In genomic region chr19:38648789-38649304, GRCh38 we compare ENCODE assay signal across 8 cellular contexts. TPM values are rescaled to one million over a fixed set of nuclear protein-coding genes. Genes with fewer than 3 reads are reported as not detected.
DNase-seq lines count a peak whose midpoint lies in the region; ATAC-seq, FAIRE-seq and TF ChIP-seq lines count a peak whose summit lies in the region.

No MANE protein-coding gene starts in this region.

- no peaks in the 10 kb centered on the region for H3K9me1 ChIP-seq in endothelial cell of umbilical vein (replicated peaks; ENCODE audit: control insufficient read depth, extremely low read depth, insufficient read depth, low read length)

- TF ChIP-seq POLR2A in endothelial cell of umbilical vein (IDR thresholded peaks at IDR 0.05; ENCODE audit: low read depth, low read length), result no peak

- H3K4me1 ChIP-seq in OCI-LY1 (ENCODE audit: insufficient read depth, low read length, severe bottlenecking) (peaks cover 54% of the 10 kb centered on the region), endothelial cell of umbilical vein (ENCODE audit: control insufficient read depth, extremely low read depth, insufficient read depth, low read length) (peaks cover 42% of the 10 kb centered on the region), pancreas (peaks cover 20 to 34% (median 34%) of the 10 kb centered on the region in 3 donors)

- H3K4me3 Mint-ChIP-seq in Calu3 (ENCODE audit: low read depth, unreplicated experiment), result peak overlapping the region; percentile 99

- peak overlapping the region; percentile 97 for H3K4me3 ChIP-seq in OCI-LY1 (ENCODE audit: low read depth, low read length, poor library complexity, severe bottlenecking)
- H3K4me3 ChIP-seq in endothelial cell of umbilical vein (replicated peaks in 1 of 3; ENCODE audit: insufficient read depth in 1 of 3, low read depth in 1 of 3, low read length in 3 of 3), result peak overlapping the region; percentile 96 to 99 (median 98)
- H3K4me3 ChIP-seq in pancreas, result peak overlapping the region; percentile 72 to 85 (median 80)

- no peak for FAIRE-seq in endothelial cell of umbilical vein (lab: Jason Lieb, UNC)
- no peak for FAIRE-seq in pancreas (lab: Jason Lieb, UNC)

- H3K9me3 ChIP-seq in OCI-LY1 (ENCODE audit: low read length) (no peaks in the 10 kb centered on the region), endothelial cell of umbilical vein (replicated peaks; ENCODE audit: control insufficient read depth, insufficient read depth, low read length) (no peaks in the 10 kb centered on the region), pancreas (no peaks in the 10 kb centered on the region)

- H3K4me2 ChIP-seq in OCI-LY1 (ENCODE audit: low read length) (peak overlapping the region; percentile 97), endothelial cell of umbilical vein (ENCODE audit: insufficient read depth, low read length) (peak overlapping the region; percentile 54)

- intact Hi-C loops in Calu3 (cut with micrococcal nuclease; ENCODE audit: unreplicated experiment) (no loop called here), endothelial cell of umbilical vein (cut with micrococcal nuclease) (loop anchor here (1.0 to 10.0 kb wide), 2 partner anchors 58 to 206 kb away; no protein-coding TSS in a partner anchor), pancreas (cut with DNase I) (loop anchor here in 1 of 3 donors (5.0 kb wide), 1 partner anchor 78 kb away; no protein-coding TSS in a partner anchor)

- H4K20me1 ChIP-seq in OCI-LY1 (ENCODE audit: insufficient read depth, low read length), result no peaks in the 10 kb centered on the region
- no peaks in the 10 kb centered on the region for H4K20me1 ChIP-seq in endothelial cell of umbilical vein (replicated peaks; ENCODE audit: control insufficient read depth, extremely low read depth, insufficient read depth, low read length)

- TF ChIP-seq CTCF in Calu3 (IDR thresholded peaks at IDR 0.05; ENCODE audit: unreplicated experiment), result no peak
- no peak for TF ChIP-seq CTCF in OCI-LY1 (IDR thresholded peaks at IDR 0.05; ENCODE audit: low read length)
- no peak for TF ChIP-seq CTCF in endothelial cell of umbilical vein (IDR thresholded peaks at IDR 0.05; ENCODE audit: extremely low read depth in 1 of 2, insufficient read depth in 1 of 2, low read depth in 1 of 2, low read length in 2 of 2)
- TF ChIP-seq CTCF in pancreas (IDR thresholded peaks at IDR 0.05), result no peak

- no peaks in the 10 kb centered on the region for H3F3A ChIP-seq in OCI-LY1 (ENCODE audit: insufficient read depth, low read length)

- WGBS in pancreas, 2 donors, result 1 to 2% methylated on average over 12 of the region's 12 CpGs

- H3K36me3 Mint-ChIP-seq in Calu3 (ENCODE audit: insufficient read depth, unreplicated experiment), result peaks cover 72% of the 10 kb centered on the region

- H3K9ac ChIP-seq in OCI-LY1 (ENCODE audit: low read length), result peak overlapping the region; percentile 96
- H3K9ac ChIP-seq in endothelial cell of umbilical vein (replicated peaks; ENCODE audit: extremely low read depth, insufficient read depth, low read length), result peak overlapping the region; percentile 92

- no peaks in the 10 kb centered on the region for H3K9me2 ChIP-seq in OCI-LY1 (ENCODE audit: low read depth, low read length)

- no peak for ATAC-seq in pancreas
- no peak for ATAC-seq in HG02678 (IDR thresholded peaks at IDR 0.05; ENCODE audit: unreplicated experiment)

- POLR2A ChIA-PET in endothelial cell of umbilical vein (lab: Charles Lee), result interaction anchor here (1.9 to 3.0 kb wide), 5 partner anchors 9 to 58 kb away, joined by 4 to 28 read pairs (median 9); no protein-coding TSS in a partner anchor
- POLR2A ChIA-PET in HEK293T (lab: Yijun Ruan, JAX), result interaction anchor here (0.9 to 3.0 kb wide), 7 partner anchors 12 to 251 kb away, joined by 3 to 39 read pairs (median 4); partner anchors contain the start of genes EIF3K, MAP4K1 and NFKBIB

- H3K36me3 ChIP-seq in OCI-LY1 (ENCODE audit: insufficient read depth, low read length) (0 out of 2 replicates have a peak, but pooled peaks cover 5% of the 10 kb centered on the region), endothelial cell of umbilical vein (ENCODE audit: control insufficient read depth in 2 of 2, extremely low read depth in 1 of 2, insufficient read depth in 2 of 2, low read length in 2 of 2) (no peaks in the 10 kb centered on the region), pancreas (no peaks in the 10 kb centered on the region)

- BruUV-seq in Calu3 (replicated peaks; lab: Mats Ljungman, UMichigan) (no TSS peak), endothelial cell of umbilical vein (replicated peaks; lab: Mats Ljungman, UMichigan) (no TSS peak)

- dilution Hi-C loops in endothelial cell of umbilical vein (cut with MboI; ENCODE audit: extremely low pct_ligation_motif_present, low sequenced_read_pairs), result no loop called here

- CTCF ChIA-PET in Calu3 (lab: Charles Lee) (interaction anchor here (0.5 to 2.5 kb wide), 2 partner anchors 13 to 142 kb away, joined by 4 to 8 read pairs; no protein-coding TSS in a partner anchor), endothelial cell of umbilical vein (lab: Charles Lee) (interaction anchor here (0.7 to 5.0 kb wide), 8 partner anchors 13 to 246 kb away, joined by 3 to 57 read pairs (median 3); partner anchors contain the start of gene FAM98C), HEK293T (lab: Yijun Ruan, JAX) (no interaction called here)

- H3K27ac Mint-ChIP-seq in Calu3 (ENCODE audit: unreplicated experiment), result peak overlapping the region; percentile 100

- H2AFZ ChIP-seq in OCI-LY1 (ENCODE audit: low read length), result no peak overlapping the region
- H2AFZ ChIP-seq in endothelial cell of umbilical vein (ENCODE audit: low read depth, low read length), result no peak overlapping the region

- H3K27me3 Mint-ChIP-seq in Calu3 (ENCODE audit: unreplicated experiment), result no peaks in the 10 kb centered on the region

- DNase-seq in Calu3 (no peak), endothelial cell of umbilical vein (ENCODE audit: low read depth, low spot score) (no peak), pancreas (peak in 1 of 6 donors; percentile 12), activated gamma-delta T cell (lab: John Stamatoyannopoulos, UW) (no peak), HEK293T (ENCODE audit: extremely low spot score) (no peak), SKM-1 treated with dmso at 0.1 percent for 144 hours (lab: John Stamatoyannopoulos, UW; ENCODE audit: unreplicated experiment) (no peak)

- H3K27me3 ChIP-seq in OCI-LY1 (ENCODE audit: insufficient read depth, low read length) (no peaks in the 10 kb centered on the region), endothelial cell of umbilical vein (ENCODE audit: control insufficient read depth in 2 of 2, insufficient read depth in 2 of 2, low read length in 2 of 2) (no peaks in the 10 kb centered on the region), pancreas (no peaks in the 10 kb centered on the region)

- H3K9me3 Mint-ChIP-seq in Calu3 (ENCODE audit: low read depth, unreplicated experiment), result no peaks in the 10 kb centered on the region

- H3K27ac ChIP-seq in OCI-LY1 (ENCODE audit: low read depth, low read length, poor library complexity, severe bottlenecking) (no peak overlapping the region), endothelial cell of umbilical vein (ENCODE audit: insufficient read depth, low read depth, low read length) (peak overlapping the region; percentile 70), pancreas (peak overlapping the region; percentile 74 to 89 (median 88))

- H3K79me2 ChIP-seq in OCI-LY1 (ENCODE audit: insufficient read depth, low read length) (peaks cover 62% of the 10 kb centered on the region), endothelial cell of umbilical vein (ENCODE audit: control insufficient read depth, insufficient read depth, low read length) (peaks cover 64% of the 10 kb centered on the region)

- peaks cover 9% of the 10 kb centered on the region for H3K4me1 Mint-ChIP-seq in Calu3 (ENCODE audit: low read depth, unreplicated experiment)

TF ChIP-seq in endothelial cell of umbilical vein, 7 proteins besides CTCF, POLR2A, EP300 and RAD21 (continues in another document):
- TF ChIP-seq FOS (IDR thresholded peaks at IDR 0.05; ENCODE audit: borderline replicate concordance, insufficient read depth, low read length), result no peak

RNA-seq across cellular contexts. Expression of gene ACTN4, which starts 1.4 kb away (rescaled TPM):
- total RNA-seq in Calu3 (2022) (1,462 and 1,577 TPM in 2 replicates), endothelial cell of umbilical vein (693 and 748 TPM in 2 replicates), pancreas (100 to 1,000 TPM; 137 to 284 (median 189) TPM)
- polyA plus RNA-seq in endothelial cell of umbilical vein (313 and 329 TPM in 2 replicates), pancreas (100 to 1,000 TPM in 1 of 2 donors, 10 to 100 TPM in 1; 98.2 to 195 TPM)
- polyA plus RNA-seq in endothelial cell of umbilical vein (2011; cell fraction: cytosol; rRNA removed), result 293 and 306 TPM in 2 replicates
- 829 and 939 TPM in 2 replicates for polyA plus RNA-seq in endothelial cell of umbilical vein (2011; cell fraction: nucleus; rRNA removed)
- polyA plus RNA-seq in endothelial cell of umbilical vein (2012), result 615 and 712 TPM in 2 replicates
- polyA minus RNA-seq in endothelial cell of umbilical vein, result 461 and 482 TPM in 2 replicates
- polyA minus RNA-seq in endothelial cell of umbilical vein (2011; cell fraction: cytosol; rRNA and poly(A)+ RNA removed), result 78.8 TPM
- polyA minus RNA-seq in endothelial cell of umbilical vein (2011; cell fraction: nucleus; rRNA and poly(A)+ RNA removed), result 238 and 273 TPM in 2 replicates

RNA-seq across cellular contexts. Expression of gene EIF3K, which starts 29.9 kb away (rescaled TPM):
- 334 and 338 TPM in 2 replicates for total RNA-seq in Calu3 (2022)
- total RNA-seq in endothelial cell of umbilical vein, result 267 and 277 TPM in 2 replicates
- 584 and 644 TPM in 2 replicates for polyA plus RNA-seq in endothelial cell of umbilical vein
- polyA plus RNA-seq in endothelial cell of umbilical vein (2011; cell fraction: cytosol; rRNA removed), result 562 and 679 TPM in 2 replicates
- 241 and 343 TPM in 2 replicates for polyA plus RNA-seq in endothelial cell of umbilical vein (2011; cell fraction: nucleus; rRNA removed)
- 437 and 456 TPM in 2 replicates for polyA plus RNA-seq in endothelial cell of umbilical vein (2012)
- 239 and 248 TPM in 2 replicates for polyA minus RNA-seq in endothelial cell of umbilical vein
- polyA minus RNA-seq in endothelial cell of umbilical vein (2011; cell fraction: cytosol; rRNA and poly(A)+ RNA removed), result 160 TPM
- 54.6 and 56.7 TPM in 2 replicates for polyA minus RNA-seq in endothelial cell of umbilical vein (2011; cell fraction: nucleus; rRNA and poly(A)+ RNA removed)
- 100 to 1,000 TPM in 5 of 6 donors, 10 to 100 TPM in 1; 93.5 to 140 (median 131) TPM for total RNA-seq in pancreas
- 100 to 1,000 TPM; 107 to 162 TPM for polyA plus RNA-seq in pancreas

RNA-seq across cellular contexts. Expression of gene MAP4K1, which starts 31.1 kb away (rescaled TPM):
- total RNA-seq in Calu3 (2022), result 1.2 TPM in 1 of 2 replicates, not detected in the other
- total RNA-seq in endothelial cell of umbilical vein, result 1.2 and 1.6 TPM in 2 replicates
- polyA plus RNA-seq in endothelial cell of umbilical vein, result 0.12 and 0.14 TPM in 2 replicates
- polyA plus RNA-seq in endothelial cell of umbilical vein (2011; cell fraction: cytosol; rRNA removed), result 0.08 and 0.23 TPM in 2 replicates
- polyA plus RNA-seq in endothelial cell of umbilical vein (2011; cell fraction: nucleus; rRNA removed), result 1.2 and 1.4 TPM in 2 replicates
- 0.09 TPM in 1 of 2 replicates, not detected in the other for polyA plus RNA-seq in endothelial cell of umbilical vein (2012)
- not detected in 2 replicates for polyA minus RNA-seq in endothelial cell of umbilical vein
- polyA minus RNA-seq in endothelial cell of umbilical vein (2011; cell fraction: cytosol; rRNA and poly(A)+ RNA removed), result not detected
- not detected in 2 replicates for polyA minus RNA-seq in endothelial cell of umbilical vein (2011; cell fraction: nucleus; rRNA and poly(A)+ RNA removed)
- 1 to 10 TPM in 5 of 6 donors, under 1 TPM in 1; 0.79 to 3.8 (median 2.6) TPM for total RNA-seq in pancreas
- 10 to 100 TPM in 1 of 2 donors, 1 to 10 TPM in 1; 2.6 to 43.4 TPM for polyA plus RNA-seq in pancreas
